Comparison of ENCODE assay signal across 31 cellular contexts in genomic region chr3:134448664-134449063, GRCh38.
"Had no signal": no experiment of that assay in that cellular context is flagged by ENCODE, and none has a peak within 500 bp of the region (broad histone marks: within the 10 kb centered on the region; RNA-seq: fewer than 3 reads in every experiment).

No MANE protein-coding gene starts in this region.

- H3K4me3 ChIP-seq: ascending aorta, breast epithelium, cardiac muscle cell, coronary artery, dorsolateral prefrontal cortex, gastrocnemius medialis, heart left ventricle had no signal

- H3K9me3 Mint-ChIP-seq: activated CD4-positive, alpha-beta memory T cell treated with anti-CD3 and anti-CD28 coated beads, Interleukin-2, amount 10 ng/mL, durations not matched to agents 7 days and 5 days; activated naive CD8-positive, alpha-beta T cell treated with anti-CD3 and anti-CD28 coated beads, Interleukin-2, amount 10 ng/mL, durations not matched to agents 7 days and 5 days had no signal

- H3K36me3 ChIP-seq: ascending aorta, breast epithelium, cardiac muscle cell, gastrocnemius medialis, heart left ventricle had no signal

- ATAC-seq: activated CD8-positive, alpha-beta memory T cell treated with anti-CD3 and anti-CD28 coated beads, Interleukin-2, amount 10 ng/mL, durations not matched to agents 7 days and 5 days; activated naive CD4-positive, alpha-beta T cell treated with anti-CD3 and anti-CD28 coated beads, Interleukin-2, amount 50 U/mL, for 72 hours; gastrocnemius medialis had no signal

- H3K27me3 ChIP-seq: ascending aorta, breast epithelium, cardiac muscle cell, dorsolateral prefrontal cortex, foreskin keratinocyte, gastrocnemius medialis, heart left ventricle had no signal

- H3K4me3 Mint-ChIP-seq: activated CD4-positive, alpha-beta memory T cell treated with anti-CD3 and anti-CD28 coated beads, Interleukin-2, amount 10 ng/mL, durations not matched to agents 7 days and 5 days; activated CD4-positive, alpha-beta T cell treated with anti-CD3 and anti-CD28 coated beads, Interleukin-2, amount 10 ng/mL, durations not matched to agents 7 days and 5 days; activated CD8-positive, alpha-beta memory T cell treated with anti-CD3 and anti-CD28 coated beads, Interleukin-2, amount 10 ng/mL, durations not matched to agents 7 days and 5 days; activated naive CD4-positive, alpha-beta T cell treated with anti-CD3 and anti-CD28 coated beads for 36 hours; activated naive CD8-positive, alpha-beta T cell treated with anti-CD3 and anti-CD28 coated beads, Interleukin-2, amount 10 ng/mL, durations not matched to agents 7 days and 5 days; activated T-helper 1 cell treated with anti-CD3 and anti-CD28 coated beads, Interleukin-12 subunit alpha, Interleukin-12 subunit beta, Interleukin-2, Interleukin-4 antibody, amounts not matched to agents 30 ng/mL and 10 ng/mL and 1 ng/mL, durations not matched to agents 14 hours and 24 hours and 36 hours; brain; dendritic cell treated with granulocyte-macrophage colony-stimulating factor and Interleukin-4, amounts not matched to agents 40 ng/mL and 50 ng/mL, for 4 days; endodermal cell; WTC11 had no signal

- H3K9me3 ChIP-seq: ascending aorta, breast epithelium, gastrocnemius medialis had no signal

- H3K27ac ChIP-seq: ascending aorta, cardiac muscle cell, coronary artery, foreskin keratinocyte, gastrocnemius medialis, heart left ventricle had no signal

- H3K4me1 Mint-ChIP-seq: activated CD4-positive, alpha-beta memory T cell treated with anti-CD3 and anti-CD28 coated beads, Interleukin-2, amount 10 ng/mL, durations not matched to agents 7 days and 5 days; activated CD4-positive, alpha-beta T cell treated with anti-CD3 and anti-CD28 coated beads, Interleukin-2, amount 10 ng/mL, durations not matched to agents 7 days and 5 days; activated CD8-positive, alpha-beta memory T cell treated with anti-CD3 and anti-CD28 coated beads, Interleukin-2, amount 10 ng/mL, durations not matched to agents 7 days and 5 days; activated naive CD8-positive, alpha-beta T cell treated with anti-CD3 and anti-CD28 coated beads, Interleukin-2, amount 10 ng/mL, durations not matched to agents 7 days and 5 days had no signal

- H3K36me3 Mint-ChIP-seq: activated CD8-positive, alpha-beta memory T cell treated with anti-CD3 and anti-CD28 coated beads, Interleukin-2, amount 10 ng/mL, durations not matched to agents 7 days and 5 days had no signal

- H3K27ac Mint-ChIP-seq: activated CD4-positive, alpha-beta memory T cell treated with anti-CD3 and anti-CD28 coated beads, Interleukin-2, amount 10 ng/mL, durations not matched to agents 7 days and 5 days; activated CD4-positive, alpha-beta T cell treated with anti-CD3 and anti-CD28 coated beads, Interleukin-2, amount 10 ng/mL, durations not matched to agents 7 days and 5 days; activated CD8-positive, alpha-beta memory T cell treated with anti-CD3 and anti-CD28 coated beads, Interleukin-2, amount 10 ng/mL, durations not matched to agents 7 days and 5 days; activated naive CD4-positive, alpha-beta T cell treated with anti-CD3 and anti-CD28 coated beads for 36 hours; activated naive CD4-positive, alpha-beta T cell treated with anti-CD3 and anti-CD28 coated beads, Interleukin-2, amount 50 U/mL, for 72 hours; activated naive CD8-positive, alpha-beta T cell treated with anti-CD3 and anti-CD28 coated beads, Interleukin-2, amount 10 ng/mL, durations not matched to agents 7 days and 5 days; activated T-helper 1 cell treated with anti-CD3 and anti-CD28 coated beads, Interleukin-12 subunit alpha, Interleukin-12 subunit beta, Interleukin-2, Interleukin-4 antibody, amounts not matched to agents 30 ng/mL and 10 ng/mL and 1 ng/mL, durations not matched to agents 14 hours and 24 hours and 36 hours; activated T-helper 2 cell treated with anti-CD3 and anti-CD28 coated beads, Interferon-gamma antibody, Interleukin-2, Interleukin-4, amounts not matched to agents 10 μg/mL and 5 μg/mL and 100 μg/mL, durations not matched to agents 14 hours and 24 hours and 36 hours; dendritic cell treated with granulocyte-macrophage colony-stimulating factor and Interleukin-4, amounts not matched to agents 40 ng/mL and 50 ng/mL, for 4 days; endodermal cell; WTC11 had no signal

- DNase-seq: activated CD4-positive, alpha-beta memory T cell treated with anti-CD3 and anti-CD28 coated beads, Interleukin-2, amount 10 ng/mL, durations not matched to agents 7 days and 5 days; activated CD4-positive, alpha-beta T cell treated with anti-CD3 and anti-CD28 coated beads for 1 hour; activated CD4-positive, alpha-beta T cell treated with anti-CD3 and anti-CD28 coated beads for 4 hours; activated CD4-positive, alpha-beta T cell treated with anti-CD3 and anti-CD28 coated beads, Interleukin-2, amount 10 ng/mL, durations not matched to agents 7 days and 5 days; activated CD4-positive, alpha-beta T cell treated with anti-CD3 and anti-CD28 coated beads, Interleukin-2, amount 50 U/mL, for 4 hours; activated CD8-positive, alpha-beta memory T cell treated with anti-CD3 and anti-CD28 coated beads, Interleukin-2, amount 10 ng/mL, durations not matched to agents 7 days and 5 days; activated CD8-positive, alpha-beta memory T cell treated with anti-CD3 and anti-CD28 coated beads, Interleukin-2, amount 50 U/mL, for 4 hours; activated effector memory CD4-positive, alpha-beta T cell treated with anti-CD3 and anti-CD28 coated beads, Interleukin-2, amount 50 U/mL, for 16 hours; activated naive CD8-positive, alpha-beta T cell treated with anti-CD3 and anti-CD28 coated beads, Interleukin-2, amount 10 ng/mL, durations not matched to agents 7 days and 5 days; activated T-cell treated with anti-CD3 and anti-CD28 coated beads, Interleukin-2, amount 50 U/mL, for 1 hour; activated T-cell treated with anti-CD3 and anti-CD28 coated beads, Interleukin-2, amount 50 U/mL, for 48 hours; central memory CD4-positive, alpha-beta T cell; effector memory CD4-positive, alpha-beta T cell; gastrocnemius medialis; glutamatergic neuron; T-helper 2 cell had no signal
